ENCODE assay signal across 15 cellular contexts in genomic region chr12:49032679-49033447, GRCh38. TPM values are rescaled to one million over a fixed set of nuclear protein-coding genes. Genes with fewer than 3 reads are reported as not detected.
DNase-seq lines count a peak whose midpoint lies in the region; ATAC-seq lines count a peak whose summit lies in the region.
"Had no signal": no experiment of that assay in that cellular context is flagged by ENCODE, and none has a peak within 500 bp of the region (broad histone marks: within the 10 kb centered on the region; RNA-seq: fewer than 3 reads in every experiment).

No MANE protein-coding gene starts in this region.

- H3K27ac Mint-ChIP-seq in activated CD4-positive, alpha-beta T cell treated with anti-CD3 and anti-CD28 coated beads, Interleukin-2, amount 10 ng/mL, durations not matched to agents 7 days and 5 days: peak overlapping the region; percentile 13
- H3K27ac Mint-ChIP-seq: CD4-positive, alpha-beta T cell; progenitor cell of endocrine pancreas; T-cell had no signal

- no peaks in the 10 kb centered on the region for H3K9me3 Mint-ChIP-seq in activated CD4-positive, alpha-beta T cell treated with anti-CD3 and anti-CD28 coated beads, Interleukin-2, amount 10 ng/mL, durations not matched to agents 7 days and 5 days
- H3K9me3 Mint-ChIP-seq: CD4-positive, alpha-beta T cell; T-cell had no signal

- peaks cover 24% of the 10 kb centered on the region for H3K36me3 Mint-ChIP-seq in activated CD4-positive, alpha-beta T cell treated with anti-CD3 and anti-CD28 coated beads, Interleukin-2, amount 10 ng/mL, durations not matched to agents 7 days and 5 days (ENCODE audit: low read depth)

- POLR2A ChIA-PET in activated CD4-positive, alpha-beta T cell treated with anti-CD3 and anti-CD28 coated beads, Interleukin-2, amount 10 ng/mL, durations not matched to agents 7 days and 5 days (lab: Charles Lee): no interaction called here

- no peak overlapping the region for H3K4me3 Mint-ChIP-seq in activated CD4-positive, alpha-beta T cell treated with anti-CD3 and anti-CD28 coated beads, Interleukin-2, amount 10 ng/mL, durations not matched to agents 7 days and 5 days
- H3K4me3 Mint-ChIP-seq: CD4-positive, alpha-beta T cell; T-cell had no signal

- intact Hi-C loops in sciatic nerve (cut with DNase I): no loop called here

- no peaks in the 10 kb centered on the region for H3K27me3 Mint-ChIP-seq in activated CD4-positive, alpha-beta T cell treated with anti-CD3 and anti-CD28 coated beads, Interleukin-2, amount 10 ng/mL, durations not matched to agents 7 days and 5 days
- H3K27me3 Mint-ChIP-seq: CD4-positive, alpha-beta T cell; progenitor cell of endocrine pancreas; T-cell had no signal

- no peak for DNase-seq in activated CD4-positive, alpha-beta T cell treated with anti-CD3 and anti-CD28 coated beads, Interleukin-2, amount 10 ng/mL, durations not matched to agents 7 days and 5 days
- no peak for DNase-seq in activated CD4-positive, alpha-beta T cell treated with anti-CD3 and anti-CD28 coated beads for 4 hours
- peak; percentile 41 for DNase-seq in sciatic nerve (ENCODE audit: low spot score)
- DNase-seq: activated T-cell treated with anti-CD3 and anti-CD28 coated beads, Interleukin-2, amount 50 U/mL, for 1 hour; heart left ventricle; MM.1S; NCI-H774; stimulated activated CD4-positive, alpha-beta T cell treated with anti-CD3 and anti-CD28 coated beads, Interleukin-12 subunit alpha, Interleukin-12 subunit beta, amount 100 ng/mL, for 4 hours; T-cell had no signal

- CTCF ChIA-PET in activated CD4-positive, alpha-beta T cell treated with anti-CD3 and anti-CD28 coated beads, Interleukin-2, amount 10 ng/mL, durations not matched to agents 7 days and 5 days (lab: Charles Lee): interaction anchor here (1.6 kb wide), 1 partner anchor 11 kb away, joined by 8 read pairs; no protein-coding TSS in a partner anchor

- no peak for ATAC-seq in sciatic nerve
- no peak for ATAC-seq in HG02642 (IDR thresholded peaks at IDR 0.05; ENCODE audit: poor library complexity, unreplicated experiment)
- ATAC-seq: esophagus mucosa had no signal

- peaks cover 3% of the 10 kb centered on the region for H3K4me1 Mint-ChIP-seq in activated CD4-positive, alpha-beta T cell treated with anti-CD3 and anti-CD28 coated beads, Interleukin-2, amount 10 ng/mL, durations not matched to agents 7 days and 5 days

RNA-seq across cellular contexts. Expression of gene PRKAG1, which starts 14.3 kb away (rescaled TPM):
- 10 to 100 TPM; 62.5 to 65.5 TPM for total RNA-seq in activated CD4-positive, alpha-beta T cell treated with anti-CD3 and anti-CD28 coated beads, Interleukin-2, amount 10 ng/mL, durations not matched to agents 7 days and 5 days
- total RNA-seq in sciatic nerve: 46.4 TPM

RNA-seq across cellular contexts. Expression of gene KMT2D, which starts 27.7 kb away (rescaled TPM):
- total RNA-seq in activated CD4-positive, alpha-beta T cell treated with anti-CD3 and anti-CD28 coated beads, Interleukin-2, amount 10 ng/mL, durations not matched to agents 7 days and 5 days: 100 to 1,000 TPM in 1 of 2 experiments, 10 to 100 TPM in 1; 97.9 to 116 TPM
- 123 TPM for total RNA-seq in sciatic nerve

RNA-seq across cellular contexts. Expression of gene DDN, which starts 33.7 kb away (rescaled TPM):
- under 1 TPM; 0.10 to 0.17 TPM for total RNA-seq in activated CD4-positive, alpha-beta T cell treated with anti-CD3 and anti-CD28 coated beads, Interleukin-2, amount 10 ng/mL, durations not matched to agents 7 days and 5 days
- not detected for total RNA-seq in sciatic nerve
- total RNA-seq: tibial nerve had no signal

RNA-seq across cellular contexts. Expression of gene RHEBL1, which starts 36.9 kb away (rescaled TPM):
- total RNA-seq in activated CD4-positive, alpha-beta T cell treated with anti-CD3 and anti-CD28 coated beads, Interleukin-2, amount 10 ng/mL, durations not matched to agents 7 days and 5 days: 1 to 10 TPM; 4.6 to 6.4 TPM
- 2.7 TPM for total RNA-seq in sciatic nerve

RNA-seq across cellular contexts. Expression of gene WNT1, which starts 54.7 kb away (rescaled TPM):
- under 1 TPM; 0.17 to 0.29 TPM for total RNA-seq in activated CD4-positive, alpha-beta T cell treated with anti-CD3 and anti-CD28 coated beads, Interleukin-2, amount 10 ng/mL, durations not matched to agents 7 days and 5 days
- not detected for total RNA-seq in sciatic nerve
- total RNA-seq: A172, esophagus mucosa, progenitor cell of endocrine pancreas, tibial nerve had no signal
